11 cellular contexts compared by ENCODE assay signal in the genomic region with DNA sequence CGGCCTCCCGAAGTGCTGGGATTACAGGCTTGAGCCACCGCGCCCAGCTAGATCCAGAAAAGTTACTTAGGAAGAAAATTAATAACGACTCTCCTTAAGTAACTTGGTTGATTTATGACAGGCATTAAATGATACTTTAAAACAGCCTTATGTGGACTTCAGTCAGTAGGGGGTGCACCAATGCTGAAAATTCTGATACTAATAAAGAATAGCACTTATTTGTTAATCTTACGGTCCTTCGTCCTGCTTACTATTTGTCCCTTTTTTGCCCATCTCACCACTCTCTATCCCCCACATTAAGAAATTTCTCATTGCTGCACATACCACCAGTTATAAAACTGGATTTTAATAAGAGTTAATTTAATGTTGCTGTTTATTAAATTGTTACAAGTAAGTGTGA. TPM values are rescaled to one million over a fixed set of nuclear protein-coding genes. Genes with fewer than 3 reads are reported as not detected.
DNase-seq lines count a peak whose midpoint lies in the region; ATAC-seq, FAIRE-seq and TF ChIP-seq lines count a peak whose summit lies in the region.
"Had no signal": no experiment of that assay in that cellular context is flagged by ENCODE, and none has a peak within 500 bp of the region (broad histone marks: within the 10 kb centered on the region; RNA-seq: fewer than 3 reads in every experiment).

No MANE protein-coding gene starts in this region.

- no peak overlapping the region for H4K8ac ChIP-seq in H9 (replicated peaks; ENCODE audit: insufficient read length, low read depth, low read length)

- no peak overlapping the region for H4K5ac ChIP-seq in H9 (ENCODE audit: insufficient read length, low read depth, low read length)

- H3K36me3 Mint-ChIP-seq in CD4-positive, alpha-beta memory T cell = no peaks in the 10 kb centered on the region
- no peaks in the 10 kb centered on the region for H3K36me3 Mint-ChIP-seq in H9 (ENCODE audit: insufficient read depth in 1 of 3, low read depth in 3 of 3)
- H3K36me3 Mint-ChIP-seq in natural killer cell treated with Interleukin-12 subunit alpha and Interleukin-12 subunit beta and Interleukin-15 and Interleukin-18, amount 100 ng/mL, for 72 hours = no peaks in the 10 kb centered on the region
- H3K36me3 Mint-ChIP-seq: activated CD8-positive, alpha-beta memory T cell treated with anti-CD3 and anti-CD28 coated beads, Interleukin-2, amount 10 ng/mL, durations not matched to agents 7 days and 5 days had no signal

- no peak overlapping the region for H2BK120ac ChIP-seq in H9 (ENCODE audit: low read depth, low read length, poor library complexity, severe bottlenecking)

- no peak for TF ChIP-seq EP300 in GM12878 (IDR thresholded peaks at IDR 0.05; ENCODE audit: borderline replicate concordance in 1 of 2, control insufficient read depth in 1 of 2, low read depth in 2 of 2, low read length in 2 of 2)

- CTCF ChIA-PET in CD4-positive, alpha-beta memory T cell (lab: Charles Lee; ENCODE audit: partially characterized antibody) = interaction anchor here (0.7 to 3.5 kb wide), 6 partner anchors 9 to 167 kb away, joined by 3 to 14 read pairs (median 6); a partner anchor contains a TSS
- CTCF ChIA-PET in GM12878 (lab: Yijun Ruan, JAX) = interaction anchor here (1.8 to 3.9 kb wide), 2 partner anchors 11 to 32 kb away, joined by 5 to 11 read pairs; no protein-coding TSS in a partner anchor

- no peaks in the 10 kb centered on the region for H3K79me2 ChIP-seq in Karpas-422 (ENCODE audit: low read length)
- H3K79me2 ChIP-seq in GM12878 (ENCODE audit: control insufficient read depth, insufficient read depth, low read length) = no peaks in the 10 kb centered on the region
- no peaks in the 10 kb centered on the region for H3K79me2 ChIP-seq in H9 (ENCODE audit: insufficient read depth, low read length)

- no peaks in the 10 kb centered on the region for H4K20me1 ChIP-seq in Karpas-422 (ENCODE audit: insufficient read depth, low read depth, low read length)
- H4K20me1 ChIP-seq in GM12878 (ENCODE audit: control insufficient read depth, insufficient read depth) = no peaks in the 10 kb centered on the region
- no peaks in the 10 kb centered on the region for H4K20me1 ChIP-seq in H9 (ENCODE audit: control insufficient read depth, insufficient read depth, insufficient read length)

- RAD21 ChIA-PET in GM12878 (lab: Charles Lee; ENCODE audit: unreplicated experiment) = no interaction called here

- H3K9me2 ChIP-seq in Karpas-422 (replicated peaks; ENCODE audit: insufficient read depth, low read length) = no peaks in the 10 kb centered on the region

- peaks cover 4 to 25% of the 10 kb centered on the region in 2 donors for H3K27me3 Mint-ChIP-seq in CD4-positive, alpha-beta memory T cell
- H3K27me3 Mint-ChIP-seq in H9 (ENCODE audit: low read depth) = peaks cover 17% of the 10 kb centered on the region
- H3K27me3 Mint-ChIP-seq in natural killer cell treated with Interleukin-12 subunit alpha and Interleukin-12 subunit beta and Interleukin-15 and Interleukin-18, amount 100 ng/mL, for 72 hours = peaks cover 24 to 26% of the 10 kb centered on the region in 2 donors

- H2AFZ ChIP-seq in Karpas-422 (ENCODE audit: low read length) (no peak overlapping the region), GM12878 (ENCODE audit: control insufficient read depth, low read depth, low read length) (no peak overlapping the region), H9 (ENCODE audit: low read length) (no peak overlapping the region)

- peak; percentile 24 for TF ChIP-seq RAD21 in GM12878 (IDR thresholded peaks at IDR 0.05; ENCODE audit: insufficient read depth, low read depth, low read length)

- peak in 4 of 5 donors; percentile 23 to 35 (median 27) for DNase-seq in CD4-positive, alpha-beta memory T cell
- peak; percentile 63 for DNase-seq in Karpas-422
- no peak for DNase-seq in GM12878 (ENCODE audit: low read depth, low spot score)
- peak; percentile 52 to 70 for DNase-seq in lung microvascular endothelial cell (ENCODE audit: low read depth in 2 of 2)
- no peak for DNase-seq in H9
- no peak for DNase-seq in natural killer cell treated with Interleukin-12 subunit alpha and Interleukin-12 subunit beta and Interleukin-15 and Interleukin-18, amount 100 ng/mL, for 72 hours (ENCODE audit: low spot score)
- no peak for DNase-seq in omental fat pad (ENCODE audit: low spot score)
- DNase-seq: activated CD8-positive, alpha-beta memory T cell treated with anti-CD3 and anti-CD28 coated beads, Interleukin-2, amount 10 ng/mL, durations not matched to agents 7 days and 5 days; occipital lobe had no signal

- no peaks in the 10 kb centered on the region for H3K27me3 ChIP-seq in CD4-positive, alpha-beta memory T cell (ENCODE audit: insufficient read depth, low read length)
- H3K27me3 ChIP-seq in Karpas-422 (ENCODE audit: low read length) = no peaks in the 10 kb centered on the region
- H3K27me3 ChIP-seq in GM12878 (replicated peaks in 1 of 2; ENCODE audit: control insufficient read depth in 2 of 2, insufficient read depth in 2 of 2, low read length in 1 of 2) = peaks cover 0 to 8% of the 10 kb centered on the region in 2 experiments; a peak in 2 of 4 replicates
- H3K27me3 ChIP-seq in H9 (ENCODE audit: insufficient read depth, low read length) = no peaks in the 10 kb centered on the region

- TF ChIP-seq POLR2A in GM12878 (IDR thresholded peaks at IDR 0.05; ENCODE audit: low read depth, low read length) = no peak

- no peaks in the 10 kb centered on the region for H3K36me3 ChIP-seq in CD4-positive, alpha-beta memory T cell (ENCODE audit: insufficient read depth, low read length)
- H3K36me3 ChIP-seq in Karpas-422 (ENCODE audit: insufficient read depth, low read length) (no peaks in the 10 kb centered on the region), GM12878 (ENCODE audit: control insufficient read depth in 2 of 2, insufficient read depth in 2 of 2, low read length in 1 of 2) (no peaks in the 10 kb centered on the region)

- no peaks in the 10 kb centered on the region for H3K4me1 Mint-ChIP-seq in CD4-positive, alpha-beta memory T cell
- H3K4me1 Mint-ChIP-seq in H9 = no peaks in the 10 kb centered on the region
- no peaks in the 10 kb centered on the region for H3K4me1 Mint-ChIP-seq in natural killer cell treated with Interleukin-12 subunit alpha and Interleukin-12 subunit beta and Interleukin-15 and Interleukin-18, amount 100 ng/mL, for 72 hours (ENCODE audit: low read depth in 2 of 2)
- H3K4me1 Mint-ChIP-seq: activated CD8-positive, alpha-beta memory T cell treated with anti-CD3 and anti-CD28 coated beads, Interleukin-2, amount 10 ng/mL, durations not matched to agents 7 days and 5 days had no signal

- H4K91ac ChIP-seq in H9 (ENCODE audit: insufficient read length, low read depth, low read length) = no peak overlapping the region

- H3K4ac ChIP-seq in H9 (ENCODE audit: low read depth, low read length) = no peak overlapping the region

- no peak overlapping the region for H2AK5ac ChIP-seq in H9 (ENCODE audit: insufficient read length, low read length)

- no peak overlapping the region for H2BK15ac ChIP-seq in H9 (ENCODE audit: low read depth, low read length)

- H2BK5ac ChIP-seq in H9 (ENCODE audit: insufficient read length, low read length) = no peak overlapping the region

- no peaks in the 10 kb centered on the region for H3K79me1 ChIP-seq in H9 (ENCODE audit: insufficient read depth, low read depth, low read length, poor library complexity, severe bottlenecking)

- no peak overlapping the region for H3K4me3 ChIP-seq in CD4-positive, alpha-beta memory T cell (ENCODE audit: low read length in 2 of 2)
- H3K4me3 ChIP-seq in Karpas-422 (ENCODE audit: low read length) = no peak overlapping the region
- H3K4me3 ChIP-seq in GM12878 = no peak overlapping the region

- H3K23ac ChIP-seq in H9 (ENCODE audit: insufficient read length, low read depth, low read length) = no peak overlapping the region

- H3K9me3 Mint-ChIP-seq in CD4-positive, alpha-beta memory T cell = peaks cover 0 to 4% (median 0%) of the 10 kb centered on the region in 8 donors
- H3K9me3 Mint-ChIP-seq in H9 = no peaks in the 10 kb centered on the region
- H3K9me3 Mint-ChIP-seq in natural killer cell treated with Interleukin-12 subunit alpha and Interleukin-12 subunit beta and Interleukin-15 and Interleukin-18, amount 100 ng/mL, for 72 hours = no peaks in the 10 kb centered on the region

- no peak overlapping the region for H3K27ac Mint-ChIP-seq in CD4-positive, alpha-beta memory T cell
- no peak overlapping the region for H3K27ac Mint-ChIP-seq in H9
- H3K27ac Mint-ChIP-seq in natural killer cell treated with Interleukin-12 subunit alpha and Interleukin-12 subunit beta and Interleukin-15 and Interleukin-18, amount 100 ng/mL, for 72 hours = no peak overlapping the region
- H3K27ac Mint-ChIP-seq: activated CD8-positive, alpha-beta memory T cell treated with anti-CD3 and anti-CD28 coated beads, Interleukin-2, amount 10 ng/mL, durations not matched to agents 7 days and 5 days had no signal

- H3K9me3 ChIP-seq in CD4-positive, alpha-beta memory T cell (ENCODE audit: control insufficient read depth in 1 of 2, low read length in 2 of 2) = no peaks in the 10 kb centered on the region
- no peaks in the 10 kb centered on the region for H3K9me3 ChIP-seq in Karpas-422 (ENCODE audit: low read length)
- no peaks in the 10 kb centered on the region for H3K9me3 ChIP-seq in GM12878 (replicated peaks; ENCODE audit: control insufficient read depth, insufficient read depth, low read length)
- H3K9me3 ChIP-seq in H9 (ENCODE audit: control insufficient read depth, low read depth, low read length) = no peaks in the 10 kb centered on the region

- H3K14ac ChIP-seq in H9 (ENCODE audit: insufficient read depth, low read length) = no peak overlapping the region

- H3K18ac ChIP-seq in H9 (ENCODE audit: insufficient read length, low read depth, low read length) = no peak overlapping the region

- POLR2A ChIA-PET in CD4-positive, alpha-beta memory T cell (lab: Charles Lee; ENCODE audit: partially characterized antibody) = no interaction called here
- POLR2A ChIA-PET in GM12878 (lab: Charles Lee) = no interaction called here

- BruUV-seq in GM12878 (replicated peaks; lab: Mats Ljungman, UMichigan) = no TSS peak

- FAIRE-seq in GM12878 (lab: Jason Lieb, UNC) = no peak

- H2BK20ac ChIP-seq in H9 (ENCODE audit: low read depth, low read length, poor library complexity, severe bottlenecking) = no peak overlapping the region

- no peak overlapping the region for H3K4me2 ChIP-seq in Karpas-422 (ENCODE audit: low read depth, low read length, poor library complexity, severe bottlenecking)
- no peak overlapping the region for H3K4me2 ChIP-seq in GM12878 (ENCODE audit: control insufficient read depth, insufficient read depth)
- no peak overlapping the region for H3K4me2 ChIP-seq in H9 (ENCODE audit: insufficient read depth, insufficient read length, low read length)

- H3K4me1 ChIP-seq in CD4-positive, alpha-beta memory T cell (ENCODE audit: insufficient read depth, low read length) = no peaks in the 10 kb centered on the region
- H3K4me1 ChIP-seq in Karpas-422 (ENCODE audit: low read length) (no peaks in the 10 kb centered on the region), GM12878 (ENCODE audit: control insufficient read depth, insufficient read depth, low read length) (no peaks in the 10 kb centered on the region), H9 (ENCODE audit: insufficient read depth, low read length) (no peaks in the 10 kb centered on the region)

- H3K9ac ChIP-seq in Karpas-422 (ENCODE audit: low read length) (no peak overlapping the region), GM12878 (ENCODE audit: control insufficient read depth, insufficient read depth, low read length) (no peak overlapping the region), H9 (ENCODE audit: extremely low read depth, insufficient read length, low read length) (no peak overlapping the region)

- 59% methylated on average over 7 of the region's 7 CpGs for WGBS in GM12878 (ENCODE audit: insufficient coverage, insufficient replicate concordance, low lambda C conversion rate, missing lambda C conversion rate)
- no CpG with 5 or more reads among the region's 7 CpGs for WGBS in H9 (ENCODE audit: extremely low coverage, insufficient read length, low lambda C conversion rate)

- TF ChIP-seq CTCF in GM12878 (IDR thresholded peaks at IDR 0.05 in 2 of 3, conservative IDR thresholded peaks at IDR 0.05 in 1 of 3; ENCODE audit: control insufficient read depth in 2 of 3, extremely low read depth in 1 of 3, insufficient read depth in 1 of 3, low read depth in 3 of 3, low read length in 3 of 3) (peak in 2 of 3 experiments; percentile 22 to 36; a peak in 4 of 6 replicates), H9 (conservative IDR thresholded peaks at IDR 0.05) (no peak), omental fat pad (IDR thresholded peaks at IDR 0.05) (no peak)

- no peak overlapping the region for H2BK12ac ChIP-seq in H9 (ENCODE audit: insufficient read length, low read depth, low read length)

- no peak overlapping the region for H3K4me3 Mint-ChIP-seq in CD4-positive, alpha-beta memory T cell
- no peak overlapping the region for H3K4me3 Mint-ChIP-seq in H9
- H3K4me3 Mint-ChIP-seq in natural killer cell treated with Interleukin-12 subunit alpha and Interleukin-12 subunit beta and Interleukin-15 and Interleukin-18, amount 100 ng/mL, for 72 hours = no peak overlapping the region
- H3K4me3 Mint-ChIP-seq: activated CD8-positive, alpha-beta memory T cell treated with anti-CD3 and anti-CD28 coated beads, Interleukin-2, amount 10 ng/mL, durations not matched to agents 7 days and 5 days had no signal

- SMC1A ChIA-PET in GM12878 (lab: Charles Lee; ENCODE audit: uncharacterized antibody, unreplicated experiment) = no interaction called here

- H3T11ph ChIP-seq in H9 (ENCODE audit: low read length) = no peak overlapping the region

- in situ Hi-C loops in GM12878 (cut with MboI) = no loop called here

- no peak overlapping the region for H3K27ac ChIP-seq in CD4-positive, alpha-beta memory T cell (ENCODE audit: low read depth, low read length)
- H3K27ac ChIP-seq in Karpas-422 (ENCODE audit: low read length) = no peak overlapping the region
- no peak overlapping the region for H3K27ac ChIP-seq in GM12878 (ENCODE audit: control insufficient read depth, insufficient read depth)
- H3K27ac ChIP-seq in H9 (ENCODE audit: insufficient read length, low read depth, low read length) = no peak overlapping the region

- no peaks in the 10 kb centered on the region for H3K23me2 ChIP-seq in H9 (ENCODE audit: insufficient read length, low read depth, low read length, poor library complexity, severe bottlenecking)

- intact Hi-C loops in CD4-positive, alpha-beta memory T cell (cut with micrococcal nuclease) = no loop called here
- intact Hi-C loops in GM12878 (cut with micrococcal nuclease; ENCODE audit: unreplicated experiment) = no loop called here

- H3K56ac ChIP-seq in H9 (ENCODE audit: insufficient read length, low read depth, low read length) = no peak overlapping the region

- ATAC-seq in GM12878 (peak; percentile 53; the same call in 2 of the 3 replicates), GM18861 (IDR thresholded peaks at IDR 0.05; ENCODE audit: unreplicated experiment) (no peak), omental fat pad (ENCODE audit: low FRiP score) (no peak)
- no peak for ATAC-seq in natural killer cell treated with Interleukin-12 subunit alpha and Interleukin-12 subunit beta and Interleukin-15 and Interleukin-18, amount 100 ng/mL, for 72 hours
- ATAC-seq: activated CD8-positive, alpha-beta memory T cell treated with anti-CD3 and anti-CD28 coated beads, Interleukin-2, amount 10 ng/mL, durations not matched to agents 7 days and 5 days had no signal

RNA-seq across cellular contexts. Expression of a gene that starts 12.7 kb away (rescaled TPM):
- total RNA-seq in CD4-positive, alpha-beta memory T cell = 10 to 100 TPM; 47.0 to 53.5 TPM
- polyA plus RNA-seq in CD4-positive, alpha-beta memory T cell = 10 to 100 TPM; 35.7 to 54.7 TPM
- total RNA-seq in Karpas-422 (2014; rRNA removed; shearing (Covaris generic); ENCODE audit: low replicate concordance) = 104 and 271 TPM in 2 replicates
- total RNA-seq in GM12878 (2013; cell fraction: nucleolus; rRNA removed) = 36.3 and 39.0 TPM in 2 replicates
- 123 and 138 TPM in 2 replicates for total RNA-seq in GM12878 (2014; rRNA removed)
- 119 and 125 TPM in 2 replicates for total RNA-seq in GM12878 (2014; rRNA removed; fragmentation: Illumina TruSeq; extraction: Trizol)
- 86.1 and 96.0 TPM in 2 replicates for total RNA-seq in GM12878 (2021)
- polyA plus RNA-seq in GM12878 (2011; ENCODE audit: low read depth) = 39.7 TPM
- polyA plus RNA-seq in GM12878 (2011; rRNA removed) = 114 and 159 TPM in 2 replicates
- 40.6 and 42.3 TPM in 2 replicates for polyA plus RNA-seq in GM12878 (2011; cell fraction: cytosol; rRNA removed)
- 45.3 and 58.8 TPM in 2 replicates for polyA plus RNA-seq in GM12878 (2011; cell fraction: nucleus; rRNA removed)
- 61.1 and 67.2 TPM in 2 replicates for polyA plus RNA-seq in GM12878 (2012)
- 98.8 and 123 TPM in 2 replicates for polyA plus RNA-seq in GM12878 (2014; fragmentation: Illumina TruSeq; extraction: Trizol)
- polyA plus RNA-seq in GM12878 (2014; fragmentation: Nextera tagmentation; extraction: Ambion mirVana) = 100 to 1,000 TPM; 130 to 151 TPM
- polyA plus RNA-seq in GM12878 (2014; rRNA removed) = 72.5 and 73.9 TPM in 2 replicates
- polyA plus RNA-seq in GM12878 (2016; fragmentation: Nextera tagmentation; extraction: Ambion mirVana) = 100 to 1,000 TPM; 141 to 146 TPM
- 88.3 and 110 TPM in 2 replicates for polyA minus RNA-seq in GM12878 (2011; rRNA and poly(A)+ RNA removed)
- polyA minus RNA-seq in GM12878 (2011; cell fraction: cytosol; rRNA and poly(A)+ RNA removed) = 68.4 and 76.6 TPM in 2 replicates
- polyA minus RNA-seq in GM12878 (2011; cell fraction: nucleus; rRNA and poly(A)+ RNA removed) = 32.2 and 42.4 TPM in 2 replicates
- 71.5 and 86.5 TPM in 2 replicates for total RNA-seq in lung microvascular endothelial cell
- total RNA-seq in H9 (2021) = 52.6 and 56.5 TPM in 2 replicates
- total RNA-seq in natural killer cell treated with Interleukin-12 subunit alpha and Interleukin-12 subunit beta and Interleukin-15 and Interleukin-18, amount 100 ng/mL, for 72 hours = 10 to 100 TPM; 82.8 to 89.0 TPM
- total RNA-seq in omental fat pad = 10 to 100 TPM; 33.1 to 71.1 (median 51.2) TPM

RNA-seq across cellular contexts. Expression of a gene that starts 23.2 kb away (rescaled TPM):
- total RNA-seq in CD4-positive, alpha-beta memory T cell = 10 to 100 TPM; 77.2 to 84.5 TPM
- polyA plus RNA-seq in CD4-positive, alpha-beta memory T cell = 100 to 1,000 TPM in 1 of 2 donors, 10 to 100 TPM in 1; 76.9 to 102 TPM
- total RNA-seq in Karpas-422 (2014; rRNA removed; shearing (Covaris generic); ENCODE audit: low replicate concordance) = 47.0 and 78.9 TPM in 2 replicates
- 45.3 and 50.2 TPM in 2 replicates for total RNA-seq in GM12878 (2013; cell fraction: nucleolus; rRNA removed)
- 49.0 and 61.6 TPM in 2 replicates for total RNA-seq in GM12878 (2014; rRNA removed)
- 96.3 and 96.9 TPM in 2 replicates for total RNA-seq in GM12878 (2014; rRNA removed; fragmentation: Illumina TruSeq; extraction: Trizol)
- total RNA-seq in GM12878 (2021) = 96.4 and 107 TPM in 2 replicates
- 5.8 TPM for polyA plus RNA-seq in GM12878 (2011; ENCODE audit: low read depth)
- 137 and 138 TPM in 2 replicates for polyA plus RNA-seq in GM12878 (2011; rRNA removed)
- polyA plus RNA-seq in GM12878 (2011; cell fraction: cytosol; rRNA removed) = 34.9 and 35.0 TPM in 2 replicates
- polyA plus RNA-seq in GM12878 (2011; cell fraction: nucleus; rRNA removed) = 24.3 and 27.8 TPM in 2 replicates
- 86.3 and 113 TPM in 2 replicates for polyA plus RNA-seq in GM12878 (2012)
- 35.2 and 53.1 TPM in 2 replicates for polyA plus RNA-seq in GM12878 (2014; fragmentation: Illumina TruSeq; extraction: Trizol)
- 100 to 1,000 TPM; 169 to 219 TPM for polyA plus RNA-seq in GM12878 (2014; fragmentation: Nextera tagmentation; extraction: Ambion mirVana)
- polyA plus RNA-seq in GM12878 (2014; rRNA removed) = 79.8 and 89.2 TPM in 2 replicates
- 100 to 1,000 TPM; 391 to 407 TPM for polyA plus RNA-seq in GM12878 (2016; fragmentation: Nextera tagmentation; extraction: Ambion mirVana)
- 12.8 and 20.0 TPM in 2 replicates for polyA minus RNA-seq in GM12878 (2011; rRNA and poly(A)+ RNA removed)
- polyA minus RNA-seq in GM12878 (2011; cell fraction: cytosol; rRNA and poly(A)+ RNA removed) = 15.2 and 16.2 TPM in 2 replicates
- polyA minus RNA-seq in GM12878 (2011; cell fraction: nucleus; rRNA and poly(A)+ RNA removed) = 38.1 and 48.9 TPM in 2 replicates
- 41.6 and 80.0 TPM in 2 replicates for total RNA-seq in lung microvascular endothelial cell
- 47.4 and 52.7 TPM in 2 replicates for total RNA-seq in H9 (2021)
- total RNA-seq in natural killer cell treated with Interleukin-12 subunit alpha and Interleukin-12 subunit beta and Interleukin-15 and Interleukin-18, amount 100 ng/mL, for 72 hours = 10 to 100 TPM; 62.2 to 72.3 TPM
- 10 to 100 TPM; 33.4 to 46.4 (median 37.5) TPM for total RNA-seq in omental fat pad

RNA-seq across cellular contexts. Expression of a gene that starts 36.1 kb away (rescaled TPM):
- not detected for total RNA-seq in CD4-positive, alpha-beta memory T cell
- polyA plus RNA-seq in CD4-positive, alpha-beta memory T cell = not detected
- not detected in 2 replicates for total RNA-seq in Karpas-422 (2014; rRNA removed; shearing (Covaris generic); ENCODE audit: low replicate concordance)
- not detected in 2 replicates for total RNA-seq in GM12878 (2013; cell fraction: nucleolus; rRNA removed)
- total RNA-seq in GM12878 (2014; rRNA removed) (0.06 and 0.11 TPM in 2 replicates), GM12878 (2014; rRNA removed; fragmentation: Illumina TruSeq; extraction: Trizol) (0.04 TPM in 1 of 2 replicates, not detected in the other), GM12878 (2021) (not detected in 2 replicates), lung microvascular endothelial cell (not detected in 2 replicates), H9 (2021) (not detected in 2 replicates), omental fat pad (under 1 TPM; 0.19 to 0.56 (median 0.36) TPM)
- 0.24 TPM for polyA plus RNA-seq in GM12878 (2011; ENCODE audit: low read depth)
- polyA plus RNA-seq in GM12878 (2011; rRNA removed) (0.03 and 0.07 TPM in 2 replicates), GM12878 (2014; fragmentation: Illumina TruSeq; extraction: Trizol) (0.04 TPM in 1 of 2 replicates, not detected in the other), GM12878 (2014; fragmentation: Nextera tagmentation; extraction: Ambion mirVana) (under 1 TPM in 1 of 2 experiments, not detected in 1; 0.02 TPM), GM12878 (2014; rRNA removed) (0.05 TPM in 1 of 2 replicates, not detected in the other), GM12878 (2016; fragmentation: Nextera tagmentation; extraction: Ambion mirVana) (under 1 TPM; 0.13 to 0.20 TPM)
- 0.03 TPM in 1 of 2 replicates, not detected in the other for polyA plus RNA-seq in GM12878 (2011; cell fraction: cytosol; rRNA removed)
- 0.07 and 0.10 TPM in 2 replicates for polyA plus RNA-seq in GM12878 (2011; cell fraction: nucleus; rRNA removed)
- polyA plus RNA-seq in GM12878 (2012) = 0.21 and 0.34 TPM in 2 replicates
- polyA minus RNA-seq in GM12878 (2011; rRNA and poly(A)+ RNA removed) = not detected in 2 replicates
- polyA minus RNA-seq in GM12878 (2011; cell fraction: cytosol; rRNA and poly(A)+ RNA removed) = not detected in 2 replicates
- polyA minus RNA-seq in GM12878 (2011; cell fraction: nucleus; rRNA and poly(A)+ RNA removed) = 0.12 TPM in 1 of 2 replicates, not detected in the other
- total RNA-seq in natural killer cell treated with Interleukin-12 subunit alpha and Interleukin-12 subunit beta and Interleukin-15 and Interleukin-18, amount 100 ng/mL, for 72 hours = not detected
- total RNA-seq: activated CD8-positive, alpha-beta memory T cell treated with anti-CD3 and anti-CD28 coated beads, Interleukin-2, amount 10 ng/mL, durations not matched to agents 7 days and 5 days; NCI-H460 had no signal

RNA-seq across cellular contexts. Expression of a gene that starts 48.2 kb away (rescaled TPM):
- 10 to 100 TPM; 34.8 to 37.3 TPM for total RNA-seq in CD4-positive, alpha-beta memory T cell
- 1 to 10 TPM in 1 of 2 donors, under 1 TPM in 1; 0.76 to 3.4 TPM for polyA plus RNA-seq in CD4-positive, alpha-beta memory T cell
- 111 and 215 TPM in 2 replicates for total RNA-seq in Karpas-422 (2014; rRNA removed; shearing (Covaris generic); ENCODE audit: low replicate concordance)
- total RNA-seq in GM12878 (2013; cell fraction: nucleolus; rRNA removed) = 99.1 and 102 TPM in 2 replicates
- total RNA-seq in GM12878 (2014; rRNA removed) (110 and 139 TPM in 2 replicates), GM12878 (2014; rRNA removed; fragmentation: Illumina TruSeq; extraction: Trizol) (177 and 192 TPM in 2 replicates), GM12878 (2021) (225 and 233 TPM in 2 replicates), lung microvascular endothelial cell (203 and 287 TPM in 2 replicates), H9 (2021) (35.7 and 37.6 TPM in 2 replicates), omental fat pad (100 to 1,000 TPM; 165 to 410 (median 217) TPM)
- 150 TPM for polyA plus RNA-seq in GM12878 (2011; ENCODE audit: low read depth)
- polyA plus RNA-seq in GM12878 (2011; rRNA removed) (92.8 and 169 TPM in 2 replicates), GM12878 (2014; fragmentation: Illumina TruSeq; extraction: Trizol) (301 and 321 TPM in 2 replicates), GM12878 (2014; fragmentation: Nextera tagmentation; extraction: Ambion mirVana) (10 to 100 TPM in 1 of 2 experiments, 1 to 10 TPM in 1; 6.0 to 14.0 TPM), GM12878 (2014; rRNA removed) (215 and 256 TPM in 2 replicates), GM12878 (2016; fragmentation: Nextera tagmentation; extraction: Ambion mirVana) (10 to 100 TPM in 1 of 2 experiments, 1 to 10 TPM in 1; 8.0 to 11.8 TPM)
- polyA plus RNA-seq in GM12878 (2011; cell fraction: cytosol; rRNA removed) = 156 and 185 TPM in 2 replicates
- 103 and 127 TPM in 2 replicates for polyA plus RNA-seq in GM12878 (2011; cell fraction: nucleus; rRNA removed)
- polyA plus RNA-seq in GM12878 (2012) = 163 and 223 TPM in 2 replicates
- 135 TPM in 2 replicates for polyA minus RNA-seq in GM12878 (2011; rRNA and poly(A)+ RNA removed)
- 45.5 and 58.7 TPM in 2 replicates for polyA minus RNA-seq in GM12878 (2011; cell fraction: cytosol; rRNA and poly(A)+ RNA removed)
- polyA minus RNA-seq in GM12878 (2011; cell fraction: nucleus; rRNA and poly(A)+ RNA removed) = 34.0 and 64.2 TPM in 2 replicates
- total RNA-seq in natural killer cell treated with Interleukin-12 subunit alpha and Interleukin-12 subunit beta and Interleukin-15 and Interleukin-18, amount 100 ng/mL, for 72 hours = 10 to 100 TPM; 19.2 to 32.8 TPM

Comparison
In these comparisons a context has a peak if more than half of its experiments do, and no peak if none do; other contexts are left out.
1. DNase-seq: peak in CD4-positive, alpha-beta memory T cell (4 of 5), Karpas-422 (single experiment) and lung microvascular endothelial cell (2 of 2); none in GM12878 (single experiment), H9 (single experiment), natural killer cell treated with Interleukin-12 subunit alpha and Interleukin-12 subunit beta and Interleukin-15 and Interleukin-18, amount 100 ng/mL, for 72 hours (single experiment) and omental fat pad (single experiment).
2. CTCF ChIP-seq: peak in GM12878 (2 of 3); none in H9 (single experiment) and omental fat pad (0 of 3).